10 cellular contexts compared by ENCODE assay signal in genomic region chr12:92439397-92439779, GRCh38.
DNase-seq lines count a peak whose midpoint lies in the region; ATAC-seq and TF ChIP-seq lines count a peak whose summit lies in the region.
"Had no signal": no experiment of that assay in that cellular context is flagged by ENCODE, and none has a peak within 500 bp of the region (broad histone marks: within the 10 kb centered on the region; RNA-seq: fewer than 3 reads in every experiment).

No MANE protein-coding gene starts in this region.

- peaks cover 16% of the 10 kb centered on the region for H3F3A ChIP-seq in GM23248 (ENCODE audit: insufficient read depth)

- no peak for ATAC-seq in HG03521 (IDR thresholded peaks at IDR 0.05; ENCODE audit: unreplicated experiment)

- WGBS in GM23248 (ENCODE audit: low coverage in 1 of 2, low lambda C conversion rate in 2 of 2, missing lambda C conversion rate in 2 of 2), 2 experiments = 0% methylated on average over 1 of the region's 1 CpG

- H3K4me3 ChIP-seq in ACC112 (ENCODE audit: low read depth, low read length) = peak overlapping the region; percentile 13; the same call in 1 of the 2 replicates
- no peak overlapping the region for H3K4me3 ChIP-seq in GM23248
- no peak overlapping the region for H3K4me3 ChIP-seq in astrocyte of the cerebellum (ENCODE audit: low read depth, low read length)

- H3K27ac ChIP-seq in ACC112 (ENCODE audit: low read depth, low read length) (peak overlapping the region; percentile 87), GM23248 (peak overlapping the region; percentile 40)

- H3K36me3 ChIP-seq in ACC112 (ENCODE audit: insufficient read depth, low read length) (no peaks in the 10 kb centered on the region), GM23248 (ENCODE audit: low read depth) (no peaks in the 10 kb centered on the region)

- H3K4me2 ChIP-seq in GM23248 (ENCODE audit: unreplicated experiment) = peak overlapping the region; percentile 4

- H3K9me3 ChIP-seq in GM23248 (ENCODE audit: low read depth) = no peaks in the 10 kb centered on the region

- no peak overlapping the region for H2AFZ ChIP-seq in ACC112 (ENCODE audit: low read length, unreplicated experiment)
- no peak overlapping the region for H2AFZ ChIP-seq in GM23248

- H3K79me2 ChIP-seq in ACC112 (ENCODE audit: control insufficient read depth, insufficient read depth, low read length, unreplicated experiment) (no peaks in the 10 kb centered on the region), GM23248 (ENCODE audit: insufficient read depth) (no peaks in the 10 kb centered on the region)

- DNase-seq in GM23248 (peak; percentile 94), astrocyte of the cerebellum (ENCODE audit: low read depth) (peak; percentile 8), iris pigment epithelial cell (ENCODE audit: low read depth) (peak; percentile 69), HuH-7 (ENCODE audit: low spot score) (no peak), NCI-H1417 (lab: John Stamatoyannopoulos, UW) (no peak), hypothalamus (lab: John Stamatoyannopoulos, UW) (no peak)
- DNase-seq: activated CD4-positive, alpha-beta T cell treated with anti-CD3 and anti-CD28 coated beads, Interleukin-2, amount 50 U/mL, for 48 hours; occipital lobe had no signal

- H3K9ac ChIP-seq in GM23248 = no peak overlapping the region

- TF ChIP-seq CTCF in astrocyte of the cerebellum (IDR thresholded peaks at IDR 0.05; ENCODE audit: low read depth, low read length, missing control alignments) = no peak

- H3K27me3 ChIP-seq in ACC112 (ENCODE audit: insufficient read depth, low read length) (no peaks in the 10 kb centered on the region), GM23248 (replicated peaks; ENCODE audit: insufficient read depth) (no peaks in the 10 kb centered on the region)

- no peaks in the 10 kb centered on the region for H4K20me1 ChIP-seq in GM23248 (ENCODE audit: insufficient read depth)

- in situ Hi-C loops in GM23248 (cut with MboI) (no loop called here), astrocyte of the cerebellum (cut with HindIII; ENCODE audit: low sequenced_read_pairs) (no loop called here)

- H3K9me2 ChIP-seq in GM23248 (ENCODE audit: insufficient read depth) = no peaks in the 10 kb centered on the region

- H3K4me1 ChIP-seq in ACC112 (ENCODE audit: control insufficient read depth, insufficient read depth, low read length, unreplicated experiment) = peaks cover 17% of the 10 kb centered on the region
- H3K4me1 ChIP-seq in GM23248 (ENCODE audit: insufficient read depth) = peaks cover 15% of the 10 kb centered on the region

Comparison
In these comparisons a context has a peak if more than half of its experiments do, and no peak if none do; other contexts are left out.
1. DNase-seq: peak in GM23248 (single experiment), astrocyte of the cerebellum (single experiment) and iris pigment epithelial cell (single experiment); none in HuH-7 (single experiment), NCI-H1417 (0 of 3) and hypothalamus (0 of 51).